In the genomic region with DNA sequence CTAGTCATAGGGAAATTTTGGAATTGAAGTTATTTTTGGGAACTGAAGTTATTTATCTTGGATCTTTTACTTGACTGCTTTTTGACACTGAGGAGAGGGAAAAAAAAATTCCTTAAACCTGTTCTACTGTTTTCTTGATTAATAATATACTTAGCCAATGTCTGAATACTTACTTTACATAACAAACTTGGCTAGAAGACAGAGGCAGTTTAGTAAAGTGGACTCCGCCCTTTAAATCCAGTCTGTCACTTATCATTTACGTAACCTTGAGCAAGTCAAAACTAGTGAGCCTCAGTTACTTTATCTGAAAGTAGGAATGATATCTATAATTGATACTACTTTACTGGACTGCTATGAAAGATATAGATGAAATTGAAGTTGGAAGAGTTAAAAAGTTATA, we compare ENCODE assay signal across 18 cellular contexts.
"Had no signal": no experiment of that assay in that cellular context is flagged by ENCODE, and none has a peak within 500 bp of the region (broad histone marks: within the 10 kb centered on the region; RNA-seq: fewer than 3 reads in every experiment).

No MANE protein-coding gene starts in this region.

- H3K27ac ChIP-seq: cardiac muscle cell, colonic mucosa, lower lobe of right lung, neutrophil, thyroid gland had no signal

- H3K9me3 ChIP-seq: colonic mucosa, lower lobe of right lung, neutrophil, thyroid gland had no signal

- H3K36me3 ChIP-seq: colonic mucosa, lower lobe of right lung, thyroid gland had no signal

- H3K27me3 ChIP-seq: cardiac muscle cell, colonic mucosa, neutrophil, thyroid gland had no signal

- DNase-seq: activated CD4-positive, alpha-beta memory T cell treated with anti-CD3 and anti-CD28 coated beads, Interleukin-2, amount 10 ng/mL, durations not matched to agents 7 days and 5 days; activated CD4-positive, alpha-beta T cell treated with anti-CD3 and anti-CD28 coated beads for 4 hours; activated naive CD4-positive, alpha-beta T cell treated with anti-CD3 and anti-CD28 coated beads, Interleukin-2, amount 50 U/mL, for 16 hours; activated T-cell treated with anti-CD3 and anti-CD28 coated beads, Interleukin-2, amount 50 U/mL, for 24 hours; colonic mucosa; effector CD4-positive, alpha-beta T cell; lower lobe of right lung; midbrain; retina; stimulated activated CD4-positive, alpha-beta T cell treated with anti-CD3 and anti-CD28 coated beads, Interleukin-15, amount 100 ng/mL, for 24 hours; stimulated activated CD4-positive, alpha-beta T cell treated with anti-CD3 and anti-CD28 coated beads, Interleukin-4, amount 100 ng/mL, for 1 hour; stimulated activated naive B cell treated with anti-CD40 and anti-IgM and Interleukin-4, amounts not matched to agents 10 μg/mL and 1 μg/mL and 100 μg/mL, for 72 hours; T-helper 2 cell; thyroid gland had no signal

- FAIRE-seq: endothelial cell of umbilical vein, urothelium cell line had no signal

- ATAC-seq: stimulated activated naive B cell treated with anti-CD40 and anti-IgM and Interleukin-4, amounts not matched to agents 10 μg/mL and 1 μg/mL and 100 μg/mL, for 72 hours had no signal

- H3K4me3 ChIP-seq: cardiac muscle cell, colonic mucosa, lower lobe of right lung, thyroid gland had no signal

- H3K4me1 ChIP-seq: colonic mucosa had no signal
